Comparison of ENCODE assay signal across 1 cellular context in genomic region chr4:8407756-8408155, GRCh38.
TF ChIP-seq lines count a peak whose summit lies in the region.

No MANE protein-coding gene starts in this region.

TF ChIP-seq in HepG2, 621 proteins besides CTCF, POLR2A, EP300 and RAD21:
- TF ChIP-seq ZC3H13 (CRISPR knock-in tag; IDR thresholded peaks at IDR 0.05) (no peak), ZNF124 (CRISPR knock-in tag; IDR thresholded peaks at IDR 0.05) (no peak), ZBTB44 (CRISPR knock-in tag; IDR thresholded peaks at IDR 0.05) (no peak), SRSF4 (IDR thresholded peaks at IDR 0.05; ENCODE audit: low read depth, low read length, poor library complexity, severe bottlenecking) (no peak), SP5 (CRISPR knock-in tag; IDR thresholded peaks at IDR 0.05; ENCODE audit: borderline replicate concordance, low read depth) (no peak), ZNF792 (CRISPR knock-in tag; IDR thresholded peaks at IDR 0.05) (no peak), KMT2A (CRISPR knock-in tag; IDR thresholded peaks at IDR 0.05) (no peak), ZFP41 (CRISPR knock-in tag; IDR thresholded peaks at IDR 0.05; ENCODE audit: borderline replicate concordance) (no peak), ZNF232 (CRISPR knock-in tag; IDR thresholded peaks at IDR 0.05; ENCODE audit: borderline replicate concordance) (no peak), PAX8 (CRISPR knock-in tag; IDR thresholded peaks at IDR 0.05; ENCODE audit: borderline replicate concordance) (no peak)
TF ChIP-seq in HepG2: peak in this region for 0.
